Comparison of ENCODE assay signal across 1 cellular context in the genomic region with DNA sequence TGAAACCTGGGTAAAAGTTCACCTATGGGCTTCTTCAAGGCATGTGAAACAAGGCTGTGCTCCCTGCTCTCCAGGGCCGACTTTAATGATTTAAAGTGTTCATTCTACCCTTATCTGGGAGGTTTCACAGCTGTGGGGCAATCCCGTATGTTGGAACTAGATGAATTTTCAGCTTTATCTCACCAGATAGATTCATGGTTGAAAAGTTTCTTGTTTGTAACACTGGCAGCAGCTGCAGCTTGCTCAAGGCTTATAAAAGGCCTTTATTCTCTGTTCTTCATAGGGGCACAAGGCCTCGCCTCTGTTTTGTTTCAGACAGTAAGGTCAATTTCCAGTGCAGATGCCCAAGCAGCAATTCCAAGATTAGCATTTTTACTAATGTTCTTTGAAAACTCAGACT.
TF ChIP-seq lines count a peak whose summit lies in the region.

No MANE protein-coding gene starts in this region.

TF ChIP-seq in GM23338, 12 proteins besides CTCF, POLR2A, EP300 and RAD21 (continued from another document):
- TF ChIP-seq, protein P1, sequence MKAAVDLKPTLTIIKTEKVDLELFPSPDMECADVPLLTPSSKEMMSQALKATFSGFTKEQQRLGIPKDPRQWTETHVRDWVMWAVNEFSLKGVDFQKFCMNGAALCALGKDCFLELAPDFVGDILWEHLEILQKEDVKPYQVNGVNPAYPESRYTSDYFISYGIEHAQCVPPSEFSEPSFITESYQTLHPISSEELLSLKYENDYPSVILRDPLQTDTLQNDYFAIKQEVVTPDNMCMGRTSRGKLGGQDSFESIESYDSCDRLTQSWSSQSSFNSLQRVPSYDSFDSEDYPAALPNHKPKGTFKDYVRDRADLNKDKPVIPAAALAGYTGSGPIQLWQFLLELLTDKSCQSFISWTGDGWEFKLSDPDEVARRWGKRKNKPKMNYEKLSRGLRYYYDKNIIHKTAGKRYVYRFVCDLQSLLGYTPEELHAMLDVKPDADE (IDR thresholded peaks at IDR 0.05): no peak
- TF ChIP-seq NANOG (IDR thresholded peaks at IDR 0.05; ENCODE audit: borderline replicate concordance) (no peak), JUNB (IDR thresholded peaks at IDR 0.05; ENCODE audit: unreplicated experiment) (no peak), EZH2phosphoT487 (IDR thresholded peaks at IDR 0.05; ENCODE audit: unreplicated experiment) (no peak), STAT1 (IDR thresholded peaks at IDR 0.05; ENCODE audit: unreplicated experiment) (no peak), CREB1 (CRISPR knock-in tag; IDR thresholded peaks at IDR 0.05; ENCODE audit: low read depth) (no peak), EZH2 (IDR thresholded peaks at IDR 0.05; ENCODE audit: low read depth, unreplicated experiment) (no peak), ZNF114 (CRISPR knock-in tag; IDR thresholded peaks at IDR 0.05) (no peak), ZNF331 (CRISPR knock-in tag; IDR thresholded peaks at IDR 0.05; ENCODE audit: low read depth) (no peak)
- TF ChIP-seq, protein P2, sequence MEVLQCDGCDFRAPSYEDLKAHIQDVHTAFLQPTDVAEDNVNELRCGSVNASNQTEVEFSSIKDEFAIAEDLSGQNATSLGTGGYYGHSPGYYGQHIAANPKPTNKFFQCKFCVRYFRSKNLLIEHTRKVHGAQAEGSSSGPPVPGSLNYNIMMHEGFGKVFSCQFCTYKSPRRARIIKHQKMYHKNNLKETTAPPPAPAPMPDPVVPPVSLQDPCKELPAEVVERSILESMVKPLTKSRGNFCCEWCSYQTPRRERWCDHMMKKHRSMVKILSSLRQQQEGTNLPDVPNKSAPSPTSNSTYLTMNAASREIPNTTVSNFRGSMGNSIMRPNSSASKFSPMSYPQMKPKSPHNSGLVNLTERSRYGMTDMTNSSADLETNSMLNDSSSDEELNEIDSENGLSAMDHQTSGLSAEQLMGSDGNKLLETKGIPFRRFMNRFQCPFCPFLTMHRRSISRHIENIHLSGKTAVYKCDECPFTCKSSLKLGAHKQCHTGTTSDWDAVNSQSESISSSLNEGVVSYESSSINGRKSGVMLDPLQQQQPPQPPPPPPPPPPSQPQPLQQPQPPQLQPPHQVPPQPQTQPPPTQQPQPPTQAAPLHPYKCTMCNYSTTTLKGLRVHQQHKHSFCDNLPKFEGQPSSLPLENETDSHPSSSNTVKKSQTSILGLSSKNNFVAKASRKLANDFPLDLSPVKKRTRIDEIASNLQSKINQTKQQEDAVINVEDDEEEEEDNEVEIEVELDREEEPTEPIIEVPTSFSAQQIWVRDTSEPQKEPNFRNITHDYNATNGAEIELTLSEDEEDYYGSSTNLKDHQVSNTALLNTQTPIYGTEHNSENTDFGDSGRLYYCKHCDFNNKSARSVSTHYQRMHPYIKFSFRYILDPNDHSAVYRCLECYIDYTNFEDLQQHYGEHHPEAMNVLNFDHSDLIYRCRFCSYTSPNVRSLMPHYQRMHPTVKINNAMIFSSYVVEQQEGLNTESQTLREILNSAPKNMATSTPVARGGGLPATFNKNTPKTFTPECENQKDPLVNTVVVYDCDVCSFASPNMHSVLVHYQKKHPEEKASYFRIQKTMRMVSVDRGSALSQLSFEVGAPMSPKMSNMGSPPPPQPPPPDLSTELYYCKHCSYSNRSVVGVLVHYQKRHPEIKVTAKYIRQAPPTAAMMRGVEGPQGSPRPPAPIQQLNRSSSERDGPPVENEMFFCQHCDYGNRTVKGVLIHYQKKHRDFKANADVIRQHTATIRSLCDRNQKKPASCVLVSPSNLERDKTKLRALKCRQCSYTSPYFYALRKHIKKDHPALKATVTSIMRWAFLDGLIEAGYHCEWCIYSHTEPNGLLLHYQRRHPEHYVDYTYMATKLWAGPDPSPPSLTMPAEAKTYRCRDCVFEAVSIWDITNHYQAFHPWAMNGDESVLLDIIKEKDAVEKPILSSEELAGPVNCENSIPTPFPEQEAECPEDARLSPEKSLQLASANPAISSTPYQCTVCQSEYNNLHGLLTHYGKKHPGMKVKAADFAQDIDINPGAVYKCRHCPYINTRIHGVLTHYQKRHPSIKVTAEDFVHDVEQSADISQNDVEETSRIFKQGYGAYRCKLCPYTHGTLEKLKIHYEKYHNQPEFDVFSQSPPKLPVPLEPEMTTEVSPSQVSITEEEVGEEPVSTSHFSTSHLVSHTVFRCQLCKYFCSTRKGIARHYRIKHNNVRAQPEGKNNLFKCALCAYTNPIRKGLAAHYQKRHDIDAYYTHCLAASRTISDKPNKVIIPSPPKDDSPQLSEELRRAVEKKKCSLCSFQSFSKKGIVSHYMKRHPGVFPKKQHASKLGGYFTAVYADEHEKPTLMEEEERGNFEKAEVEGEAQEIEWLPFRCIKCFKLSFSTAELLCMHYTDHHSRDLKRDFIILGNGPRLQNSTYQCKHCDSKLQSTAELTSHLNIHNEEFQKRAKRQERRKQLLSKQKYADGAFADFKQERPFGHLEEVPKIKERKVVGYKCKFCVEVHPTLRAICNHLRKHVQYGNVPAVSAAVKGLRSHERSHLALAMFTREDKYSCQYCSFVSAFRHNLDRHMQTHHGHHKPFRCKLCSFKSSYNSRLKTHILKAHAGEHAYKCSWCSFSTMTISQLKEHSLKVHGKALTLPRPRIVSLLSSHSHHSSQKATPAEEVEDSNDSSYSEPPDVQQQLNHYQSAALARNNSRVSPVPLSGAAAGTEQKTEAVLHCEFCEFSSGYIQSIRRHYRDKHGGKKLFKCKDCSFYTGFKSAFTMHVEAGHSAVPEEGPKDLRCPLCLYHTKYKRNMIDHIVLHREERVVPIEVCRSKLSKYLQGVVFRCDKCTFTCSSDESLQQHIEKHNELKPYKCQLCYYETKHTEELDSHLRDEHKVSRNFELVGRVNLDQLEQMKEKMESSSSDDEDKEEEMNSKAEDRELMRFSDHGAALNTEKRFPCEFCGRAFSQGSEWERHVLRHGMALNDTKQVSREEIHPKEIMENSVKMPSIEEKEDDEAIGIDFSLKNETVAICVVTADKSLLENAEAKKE (CRISPR knock-in tag; IDR thresholded peaks at IDR 0.05): no peak
